8 cellular contexts compared by ENCODE assay signal in the genomic region with DNA sequence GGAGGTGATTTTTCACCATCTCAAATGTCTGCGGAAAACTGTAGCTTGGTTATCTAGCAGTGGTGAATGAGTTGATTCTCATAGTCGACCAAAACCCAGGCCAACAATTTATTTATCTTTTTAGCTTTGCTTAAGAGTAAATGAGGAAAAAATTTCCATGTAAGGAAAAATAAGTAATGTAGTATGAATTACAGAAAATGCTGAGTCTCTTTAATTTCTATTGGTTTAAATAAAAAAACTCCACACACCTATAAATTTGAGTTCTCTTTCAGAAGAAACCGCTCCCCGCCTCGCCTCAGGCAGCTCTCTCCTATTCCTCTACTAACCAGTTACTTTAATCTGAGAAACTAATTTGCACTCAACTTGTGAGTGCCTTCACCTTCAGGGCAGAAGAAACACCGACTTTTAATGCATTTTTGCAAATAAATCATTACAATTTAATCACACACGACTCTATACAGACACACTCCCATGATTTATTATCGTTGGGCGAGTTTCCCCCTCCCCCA. TPM values are rescaled to one million over a fixed set of nuclear protein-coding genes. Genes with fewer than 3 reads are reported as not detected.
DNase-seq lines count a peak whose midpoint lies in the region; ATAC-seq and TF ChIP-seq lines count a peak whose summit lies in the region.

No MANE protein-coding gene starts in this region.

- peak overlapping the region; percentile 84 for H3K4me3 Mint-ChIP-seq in activated CD4-positive, alpha-beta T cell treated with anti-CD3 and anti-CD28 coated beads, Interleukin-2, amount 10 ng/mL, durations not matched to agents 7 days and 5 days
- H3K4me3 Mint-ChIP-seq in endodermal cell, result peak overlapping the region; percentile 72

- intact Hi-C loops in ovary (cut with DNase I), result no loop called here

- peaks cover 53% of the 10 kb centered on the region for H3K4me1 Mint-ChIP-seq in activated CD4-positive, alpha-beta T cell treated with anti-CD3 and anti-CD28 coated beads, Interleukin-2, amount 10 ng/mL, durations not matched to agents 7 days and 5 days
- peaks cover 13% of the 10 kb centered on the region for H3K4me1 Mint-ChIP-seq in endodermal cell

- H3K4me1 ChIP-seq in endodermal cell (ENCODE audit: control insufficient read depth, insufficient read depth, low read length) (peaks cover 2% of the 10 kb centered on the region), ovary (ENCODE audit: insufficient read depth) (peaks cover 6% of the 10 kb centered on the region)

- POLR2A ChIA-PET in activated CD4-positive, alpha-beta T cell treated with anti-CD3 and anti-CD28 coated beads, Interleukin-2, amount 10 ng/mL, durations not matched to agents 7 days and 5 days (lab: Charles Lee), result interaction anchor here (0.6 kb wide), 1 partner anchor 13 kb away, joined by 3 read pairs; no protein-coding TSS in a partner anchor

- no peak for ATAC-seq in HG02571 (IDR thresholded peaks at IDR 0.05; ENCODE audit: unreplicated experiment)
- ATAC-seq in esophagus mucosa, result no peak

- TF ChIP-seq POLR2A in ovary (IDR thresholded peaks at IDR 0.05), result no peak

- peaks cover 13% of the 10 kb centered on the region for H3K9me3 Mint-ChIP-seq in activated CD4-positive, alpha-beta T cell treated with anti-CD3 and anti-CD28 coated beads, Interleukin-2, amount 10 ng/mL, durations not matched to agents 7 days and 5 days
- peaks cover 18% of the 10 kb centered on the region for H3K9me3 Mint-ChIP-seq in endodermal cell

- H3K36me3 Mint-ChIP-seq in activated CD4-positive, alpha-beta T cell treated with anti-CD3 and anti-CD28 coated beads, Interleukin-2, amount 10 ng/mL, durations not matched to agents 7 days and 5 days (ENCODE audit: low read depth), result peaks cover 18% of the 10 kb centered on the region
- peaks cover 20% of the 10 kb centered on the region for H3K36me3 Mint-ChIP-seq in endodermal cell (ENCODE audit: low read depth)

- no peak for DNase-seq in activated CD4-positive, alpha-beta T cell treated with anti-CD3 and anti-CD28 coated beads, Interleukin-2, amount 10 ng/mL, durations not matched to agents 7 days and 5 days
- no peak for DNase-seq in activated CD4-positive, alpha-beta T cell treated with anti-CD3 and anti-CD28 coated beads for 4 hours
- DNase-seq in MG63 (no peak), endodermal cell (no peak), ovary (no peak), glomerular visceral epithelial cell (ENCODE audit: extremely low spot score) (no peak)

- WGBS in endodermal cell (ENCODE audit: insufficient coverage in 1 of 2, insufficient read length in 1 of 2), 2 experiments, result 10 to 13% methylated on average over 7 to 9 of the region's 9 CpGs
- 8 to 9% (median 8%) methylated on average over 9 of the region's 9 CpGs for WGBS in ovary, 3 donors

- H3K36me3 ChIP-seq in MG63, result peaks cover 7% of the 10 kb centered on the region
- no peaks in the 10 kb centered on the region for H3K36me3 ChIP-seq in endodermal cell (ENCODE audit: control insufficient read depth, insufficient read depth, low read length)
- H3K36me3 ChIP-seq in ovary, result no peaks in the 10 kb centered on the region

- H3K27ac Mint-ChIP-seq in activated CD4-positive, alpha-beta T cell treated with anti-CD3 and anti-CD28 coated beads, Interleukin-2, amount 10 ng/mL, durations not matched to agents 7 days and 5 days, result peak overlapping the region; percentile 83
- peak overlapping the region; percentile 93 for H3K27ac Mint-ChIP-seq in endodermal cell

- no peak overlapping the region for H3K27ac ChIP-seq in endodermal cell (ENCODE audit: low read depth, low read length)
- no peak overlapping the region for H3K27ac ChIP-seq in ovary

- H3K9ac ChIP-seq in endodermal cell (ENCODE audit: extremely low read depth, low read length, poor library complexity, severe bottlenecking), result peak overlapping the region; percentile 80

- H3K4me3 ChIP-seq in MG63, result peak overlapping the region; percentile 88
- peak overlapping the region; percentile 95 for H3K4me3 ChIP-seq in endodermal cell (ENCODE audit: low read length)
- H3K4me3 ChIP-seq in ovary, result peak overlapping the region; percentile 92

- H3K27me3 ChIP-seq in MG63, result no peaks in the 10 kb centered on the region
- peaks cover 52% of the 10 kb centered on the region for H3K27me3 ChIP-seq in endodermal cell (ENCODE audit: control insufficient read depth, insufficient read depth, low read length, poor library complexity, severe bottlenecking)
- H3K27me3 ChIP-seq in ovary, result peaks cover 1% of the 10 kb centered on the region

- peaks cover 45% of the 10 kb centered on the region for H3K27me3 Mint-ChIP-seq in activated CD4-positive, alpha-beta T cell treated with anti-CD3 and anti-CD28 coated beads, Interleukin-2, amount 10 ng/mL, durations not matched to agents 7 days and 5 days
- peaks cover 53% of the 10 kb centered on the region for H3K27me3 Mint-ChIP-seq in endodermal cell (ENCODE audit: insufficient read depth)

- CTCF ChIA-PET in activated CD4-positive, alpha-beta T cell treated with anti-CD3 and anti-CD28 coated beads, Interleukin-2, amount 10 ng/mL, durations not matched to agents 7 days and 5 days (lab: Charles Lee), result interaction anchor here (0.6 to 1.2 kb wide), 4 partner anchors 8 to 997 kb away, joined by 3 read pairs; no protein-coding TSS in a partner anchor

- no peak for TF ChIP-seq EP300 in ovary (IDR thresholded peaks at IDR 0.05)

- peaks cover 7% of the 10 kb centered on the region for H3K9me3 ChIP-seq in MG63
- H3K9me3 ChIP-seq in endodermal cell (ENCODE audit: control insufficient read depth, low read length), result peaks cover 20% of the 10 kb centered on the region
- H3K9me3 ChIP-seq in ovary, result peaks cover 0 to 4% of the 10 kb centered on the region in 2 donors

- TF ChIP-seq CTCF in endodermal cell (conservative IDR thresholded peaks at IDR 0.05), result no peak
- no peak for TF ChIP-seq CTCF in ovary (IDR thresholded peaks at IDR 0.05)

RNA-seq across cellular contexts. Expression of gene RSRC1, which starts 0.5 kb away (rescaled TPM):
- total RNA-seq in activated CD4-positive, alpha-beta T cell treated with anti-CD3 and anti-CD28 coated beads, Interleukin-2, amount 10 ng/mL, durations not matched to agents 7 days and 5 days, result 10 to 100 TPM; 41.3 to 46.1 TPM
- 20.8 and 42.6 TPM in 2 replicates for total RNA-seq in MG63 (2014; rRNA removed; shearing (Covaris generic); ENCODE audit: low replicate concordance)
- total RNA-seq in endodermal cell (10 to 100 TPM; 45.3 to 52.1 TPM), ovary (10 to 100 TPM; 30.2 to 45.1 (median 34.8) TPM), esophagus mucosa (16.9 TPM)
- polyA plus RNA-seq in endodermal cell (2013, experiment 1 of 2), result 33.3 TPM
- 35.7 TPM for polyA plus RNA-seq in endodermal cell (2013, experiment 2 of 2)
- polyA plus RNA-seq in ovary, result 10 to 100 TPM; 13.4 to 23.8 TPM

RNA-seq across cellular contexts. Expression of gene SHOX2, which starts 3.1 kb away (rescaled TPM):
- total RNA-seq in activated CD4-positive, alpha-beta T cell treated with anti-CD3 and anti-CD28 coated beads, Interleukin-2, amount 10 ng/mL, durations not matched to agents 7 days and 5 days, result not detected
- total RNA-seq in MG63 (2014; rRNA removed; shearing (Covaris generic); ENCODE audit: low replicate concordance), result 3.3 and 10.9 TPM in 2 replicates
- total RNA-seq in endodermal cell (1 to 10 TPM; 1.1 to 1.3 TPM), ovary (1 to 10 TPM in 1 of 7 donors, under 1 TPM in 4, not detected in 2; 0.08 to 2.3 (median 0.15) TPM), esophagus mucosa (not detected)
- 1.4 TPM for polyA plus RNA-seq in endodermal cell (2013, experiment 1 of 2)
- 1.8 TPM for polyA plus RNA-seq in endodermal cell (2013, experiment 2 of 2)
- under 1 TPM; 0.13 to 0.68 TPM for polyA plus RNA-seq in ovary
